ENCODE assay signal across 8 cellular contexts in the genomic region with DNA sequence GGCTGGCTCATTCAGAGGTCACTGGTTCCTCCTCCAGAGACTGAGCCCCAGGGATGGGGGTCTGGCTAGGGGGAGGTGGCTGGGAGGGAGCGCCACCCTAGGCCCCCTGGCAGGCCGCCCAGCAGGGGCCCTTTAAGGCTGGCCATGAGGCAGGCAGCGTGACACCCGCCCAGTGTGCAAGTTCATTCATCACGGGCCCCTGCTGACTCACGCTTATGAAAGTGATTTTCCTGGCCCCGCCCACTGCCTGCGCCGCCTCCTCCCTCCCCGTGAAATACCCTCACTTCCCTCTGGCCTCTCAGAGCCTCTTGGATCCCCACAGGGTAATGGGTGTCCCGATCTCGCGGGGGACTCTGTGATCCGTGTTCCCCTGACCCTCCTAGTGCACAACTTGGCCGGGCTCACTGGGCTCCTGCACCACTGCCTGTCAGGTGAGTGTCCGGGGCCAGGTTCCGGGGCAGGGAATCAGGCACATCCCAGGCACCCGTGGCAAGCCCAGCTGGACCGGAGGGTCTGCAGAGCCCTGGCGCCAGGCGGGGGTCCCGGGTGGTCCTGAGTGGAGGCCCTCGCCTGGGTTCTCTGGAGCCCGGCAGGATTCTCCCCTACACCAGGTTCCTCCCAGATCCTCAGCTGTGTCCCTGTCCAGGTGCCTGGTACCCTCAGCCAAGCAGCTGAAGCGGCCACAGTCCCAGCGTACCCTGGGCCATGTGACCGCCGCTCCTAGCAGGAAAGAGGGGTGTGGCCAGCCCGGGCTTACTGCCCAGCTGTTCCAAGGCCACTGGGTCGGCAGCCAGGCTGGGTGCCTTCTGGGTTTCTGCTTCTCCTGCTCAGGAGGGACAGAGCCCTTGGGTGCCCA. TPM values are rescaled to one million over a fixed set of nuclear protein-coding genes. Genes with fewer than 3 reads are reported as not detected.
DNase-seq lines count a peak whose midpoint lies in the region; ATAC-seq and TF ChIP-seq lines count a peak whose summit lies in the region.

A gene with protein sequence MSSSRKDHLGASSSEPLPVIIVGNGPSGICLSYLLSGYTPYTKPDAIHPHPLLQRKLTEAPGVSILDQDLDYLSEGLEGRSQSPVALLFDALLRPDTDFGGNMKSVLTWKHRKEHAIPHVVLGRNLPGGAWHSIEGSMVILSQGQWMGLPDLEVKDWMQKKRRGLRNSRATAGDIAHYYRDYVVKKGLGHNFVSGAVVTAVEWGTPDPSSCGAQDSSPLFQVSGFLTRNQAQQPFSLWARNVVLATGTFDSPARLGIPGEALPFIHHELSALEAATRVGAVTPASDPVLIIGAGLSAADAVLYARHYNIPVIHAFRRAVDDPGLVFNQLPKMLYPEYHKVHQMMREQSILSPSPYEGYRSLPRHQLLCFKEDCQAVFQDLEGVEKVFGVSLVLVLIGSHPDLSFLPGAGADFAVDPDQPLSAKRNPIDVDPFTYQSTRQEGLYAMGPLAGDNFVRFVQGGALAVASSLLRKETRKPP (plus strand): TSS at position 301 of the 856 bp plus-strand sequence. CDS start 4,432 bp downstream, outside the sequence.

- no peaks in the 10 kb centered on the region for H3K36me3 Mint-ChIP-seq in nephron progenitor cell (ENCODE audit: low read depth)

- peaks cover 21% of the 10 kb centered on the region for H3K27me3 Mint-ChIP-seq in nephron progenitor cell (ENCODE audit: low read depth, poor library complexity)

- peak; percentile 80 for ATAC-seq in GM21526 (IDR thresholded peaks at IDR 0.05; ENCODE audit: low FRiP score, unreplicated experiment)

- peaks cover 13% of the 10 kb centered on the region for H3K4me1 Mint-ChIP-seq in nephron progenitor cell

- no peak for TF ChIP-seq CTCF in nephron progenitor cell (IDR thresholded peaks at IDR 0.05)

- no peaks in the 10 kb centered on the region for H3K9me3 Mint-ChIP-seq in nephron progenitor cell

- no peak within 1 kb of the TSS for H3K27ac Mint-ChIP-seq in nephron progenitor cell

- DNase-seq in DMS 273 (lab: John Stamatoyannopoulos, UW; ENCODE audit: unreplicated experiment) (peak; percentile 91), HuH-7.5 (ENCODE audit: low spot score) (peak; percentile 93), RPMI7951 (ENCODE audit: low read depth) (peak; percentile 95), fibroblast of the conjunctiva (ENCODE audit: low read depth) (peak; percentile 93), nephron progenitor cell (peak; percentile 59), stromal cell of bone marrow (ENCODE audit: low read depth) (peak; percentile 93)
- DNase-seq in activated T-helper 9 cell treated with anti-CD3 and anti-CD28 coated beads, Interleukin-2, amount 50 U/mL, for 16 hours (ENCODE audit: low read depth) = peak; percentile 46

- peak within 1 kb of the TSS; percentile 68 for H3K4me3 Mint-ChIP-seq in nephron progenitor cell

RNA-seq across cellular contexts. Expression of the gene that starts here (rescaled TPM):
- total RNA-seq in RPMI7951 (2014; rRNA removed; shearing (Covaris generic)) = 4.2 and 4.3 TPM in 2 replicates

Comparison
In these comparisons a context has a peak if more than half of its experiments do, and no peak if none do; other contexts are left out.
1. Peak in every context shown above with its lines: DNase-seq and ATAC-seq.